Comparison of ENCODE assay signal across 1 cellular context in genomic region chr6:34785375-34785774, GRCh38.
TF ChIP-seq lines count a peak whose summit lies in the region.

No MANE protein-coding gene starts in this region.

TF ChIP-seq in HepG2, 621 proteins besides CTCF, POLR2A, EP300 and RAD21 (continued from another document):
- TF ChIP-seq PCBP2 (optimal IDR thresholded peaks at IDR 0.05; ENCODE audit: low read depth, low read length, poor library complexity, severe bottlenecking), result peak; percentile 25
TF ChIP-seq in HepG2: peak in this region for 2; not testable (repeated sequence) for 619.
